Comparison of ENCODE assay signal across 11 cellular contexts in the genomic region with DNA sequence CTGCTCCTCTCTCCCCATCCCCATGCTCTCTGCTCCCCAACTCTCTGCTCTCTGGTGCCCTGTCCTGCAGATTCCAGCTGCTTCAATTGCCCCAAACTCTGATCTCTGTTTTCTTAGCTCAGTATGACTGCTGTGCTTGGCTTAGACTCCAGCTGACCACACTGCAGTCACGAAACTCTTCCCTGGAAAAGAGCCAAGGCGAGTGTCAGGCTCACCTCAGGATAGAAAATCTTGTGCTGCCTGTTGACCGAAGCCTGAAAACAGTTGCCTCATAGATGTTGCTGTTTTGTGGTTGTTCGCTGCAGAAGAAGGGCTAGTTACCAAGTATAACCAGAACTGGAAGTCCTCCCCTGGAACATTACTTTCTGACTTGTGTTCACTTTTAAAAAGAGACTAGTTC. TPM values are rescaled to one million over a fixed set of nuclear protein-coding genes. Genes with fewer than 3 reads are reported as not detected.
DNase-seq lines count a peak whose midpoint lies in the region; ATAC-seq, FAIRE-seq and TF ChIP-seq lines count a peak whose summit lies in the region.
"Had no signal": no experiment of that assay in that cellular context is flagged by ENCODE, and none has a peak within 500 bp of the region (broad histone marks: within the 10 kb centered on the region; RNA-seq: fewer than 3 reads in every experiment).

No MANE protein-coding gene starts in this region.

- 28% methylated on average over 4 of the region's 4 CpGs for WGBS in K562 (ENCODE audit: insufficient coverage, low coverage, missing lambda C conversion rate)

- POLR2A ChIA-PET in K562 (lab: Yijun Ruan, JAX) (interaction anchor here (2.9 kb wide), 1 partner anchor 10 kb away, joined by 20 read pairs; no protein-coding TSS in a partner anchor), T-cell (lab: Charles Lee) (interaction anchor here in 1 of 2 donors (0.6 kb wide), 1 partner anchor 389 kb away, joined by 10 read pairs; no protein-coding TSS in a partner anchor)

- TF ChIP-seq POLR2A in K562 (conservative IDR thresholded peaks at IDR 0.05), result no peak

- DNase-seq in left ventricle myocardium superior (no peak), Right ventricle myocardium superior (no peak), K562 (ENCODE audit: extremely low read depth in 1 of 4, low spot score in 3 of 4) (peak in 2 of 4 experiments; percentile 20 to 57), left lobe of liver (ENCODE audit: low spot score) (peak; percentile 68), T-cell (no peak), dermis blood vessel endothelial cell (no peak)
- DNase-seq: activated CD4-positive, alpha-beta T cell treated with anti-CD3 and anti-CD28 coated beads, Interleukin-2, amount 10 ng/mL, durations not matched to agents 24 days and 14 days; GF-D8 had no signal

- H3K9me3 ChIP-seq in K562 (replicated peaks; ENCODE audit: control insufficient read depth, insufficient read depth, low read depth, low read length), result no peaks in the 10 kb centered on the region

- no peaks in the 10 kb centered on the region for H3K4me1 Mint-ChIP-seq in T-cell

- H3K27me3 ChIP-seq in K562 (ENCODE audit: control insufficient read depth in 2 of 2, insufficient read depth in 2 of 2, low read length in 2 of 2), result no peaks in the 10 kb centered on the region

- H3K27ac Mint-ChIP-seq in T-cell, result no peak overlapping the region
- H3K27ac Mint-ChIP-seq: activated CD4-positive, alpha-beta T cell treated with anti-CD3 and anti-CD28 coated beads, Interleukin-2, amount 10 ng/mL, durations not matched to agents 24 days and 14 days; stimulated activated naive CD8-positive, alpha-beta T cell treated with anti-CD3 and anti-CD28 coated beads, Interleukin-15, Interleukin-2, amounts not matched to agents 100 ng/mL and 50 ng/mL, for 24 hours had no signal

- H3K36me3 ChIP-seq in K562 (ENCODE audit: control insufficient read depth, insufficient read depth, low read length), result peaks cover 36% of the 10 kb centered on the region; the same call in 2 of the 3 replicates

- CTCF ChIA-PET in K562 (lab: Yijun Ruan, JAX; ENCODE audit: low intra/inter-chr PET ratio) (no interaction called here), T-cell (lab: Charles Lee) (no interaction called here)

- no peak overlapping the region for H3K9ac ChIP-seq in K562 (ENCODE audit: insufficient read depth in 1 of 2, low read depth in 2 of 2, low read length in 2 of 2)

- H2AFZ ChIP-seq in K562 (ENCODE audit: low read depth, low read length), result no peak overlapping the region

- no peak for TF ChIP-seq EP300 in K562 (IDR thresholded peaks at IDR 0.05; ENCODE audit: low read length)

- peaks cover 0 to 5% (median 0%) of the 10 kb centered on the region in 3 donors for H3K9me3 Mint-ChIP-seq in T-cell
- H3K9me3 Mint-ChIP-seq: activated CD4-positive, alpha-beta T cell treated with anti-CD3 and anti-CD28 coated beads, Interleukin-2, amount 10 ng/mL, durations not matched to agents 24 days and 14 days; stimulated activated naive CD8-positive, alpha-beta T cell treated with anti-CD3 and anti-CD28 coated beads, Interleukin-15, Interleukin-2, amounts not matched to agents 100 ng/mL and 50 ng/mL, for 24 hours had no signal

- no peak for FAIRE-seq in K562 (lab: Jason Lieb, UNC)

- no TSS peak for BruUV-seq in K562 (replicated peaks; lab: Mats Ljungman, UMichigan)

- H4K20me1 ChIP-seq in K562 (replicated peaks; ENCODE audit: control insufficient read depth, insufficient read depth, low read length), result peaks cover 14% of the 10 kb centered on the region

- TF ChIP-seq CTCF in K562 (IDR thresholded peaks at IDR 0.05 in 2 of 3, conservative IDR thresholded peaks at IDR 0.05 in 1 of 3; ENCODE audit: insufficient read depth in 2 of 3, low read depth in 1 of 3, low read length in 3 of 3), result no peak

- H3K27ac ChIP-seq in K562 (ENCODE audit: extremely low read depth, low read depth, low read length), result no peak overlapping the region

- peak; percentile 27 for ATAC-seq in left ventricle myocardium superior
- no peak for ATAC-seq in Right ventricle myocardium superior (ENCODE audit: poor library complexity)
- no peak for ATAC-seq in K562
- ATAC-seq in left lobe of liver, result peak; percentile 96
- no peak for ATAC-seq in GM21737 (IDR thresholded peaks at IDR 0.05; ENCODE audit: unreplicated experiment)
- ATAC-seq in T-cell (replicated peaks in 1 of 4), result no peak
- ATAC-seq in GM19452 (IDR thresholded peaks at IDR 0.05; ENCODE audit: unreplicated experiment), result no peak

- H3K9me1 ChIP-seq in K562 (ENCODE audit: control insufficient read depth, insufficient read depth, low read length), result no peaks in the 10 kb centered on the region

- H3K4me2 ChIP-seq in K562 (ENCODE audit: insufficient read depth, low read length), result no peak overlapping the region; the same call in 1 of the 2 replicates

- in situ Hi-C loops in K562 (cut with MboI), result no loop called here

- H3K27me3 Mint-ChIP-seq in T-cell, result peaks cover 5 to 17% of the 10 kb centered on the region in 2 donors

- TF ChIP-seq RAD21 in K562 (CRISPR knock-in tag; conservative IDR thresholded peaks at IDR 0.05 in 1 of 2, IDR thresholded peaks at IDR 0.05 in 1 of 2), result no peak

- H3K4me3 ChIP-seq in K562, result no peak overlapping the region

- intact Hi-C loops in left ventricle myocardium superior (cut with micrococcal nuclease), result no loop called here
- intact Hi-C loops in Right ventricle myocardium superior (cut with DNase I), result no loop called here
- intact Hi-C loops in K562 (cut with micrococcal nuclease), result no loop called here

- no peak overlapping the region for H3K4me3 Mint-ChIP-seq in T-cell
- H3K4me3 Mint-ChIP-seq: activated CD4-positive, alpha-beta T cell treated with anti-CD3 and anti-CD28 coated beads, Interleukin-2, amount 10 ng/mL, durations not matched to agents 24 days and 14 days; stimulated activated naive CD8-positive, alpha-beta T cell treated with anti-CD3 and anti-CD28 coated beads, Interleukin-15, Interleukin-2, amounts not matched to agents 100 ng/mL and 50 ng/mL, for 24 hours had no signal

- H3K36me3 Mint-ChIP-seq in T-cell, result no peaks in the 10 kb centered on the region

- H3K79me2 ChIP-seq in K562 (ENCODE audit: control insufficient read depth, insufficient read depth, low read length), result peaks cover 84% of the 10 kb centered on the region

- peaks cover 4 to 18% of the 10 kb centered on the region in 2 experiments for H3K4me1 ChIP-seq in K562 (replicated peaks in 1 of 2; ENCODE audit: control insufficient read depth in 2 of 2, insufficient read depth in 2 of 2, low read length in 2 of 2)

TF ChIP-seq in K562, 482 proteins besides CTCF, POLR2A, EP300 and RAD21 (continues in another document):
- no peak for TF ChIP-seq RHOXF2B (CRISPR knock-in tag; conservative IDR thresholded peaks at IDR 0.05)
- no peak for TF ChIP-seq ZKSCAN3 (CRISPR knock-in tag; IDR thresholded peaks at IDR 0.05)
- no peak for TF ChIP-seq ZNF134 (CRISPR knock-in tag; conservative IDR thresholded peaks at IDR 0.05)
- no peak for TF ChIP-seq ZC3H11A (IDR thresholded peaks at IDR 0.05; ENCODE audit: low read depth, low read length)
- TF ChIP-seq, protein P1, sequence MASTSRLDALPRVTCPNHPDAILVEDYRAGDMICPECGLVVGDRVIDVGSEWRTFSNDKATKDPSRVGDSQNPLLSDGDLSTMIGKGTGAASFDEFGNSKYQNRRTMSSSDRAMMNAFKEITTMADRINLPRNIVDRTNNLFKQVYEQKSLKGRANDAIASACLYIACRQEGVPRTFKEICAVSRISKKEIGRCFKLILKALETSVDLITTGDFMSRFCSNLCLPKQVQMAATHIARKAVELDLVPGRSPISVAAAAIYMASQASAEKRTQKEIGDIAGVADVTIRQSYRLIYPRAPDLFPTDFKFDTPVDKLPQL (IDR thresholded peaks at IDR 0.05; ENCODE audit: extremely low read depth, insufficient read length), result no peak
- peak; percentile 75 for TF ChIP-seq NFIC (IDR thresholded peaks at IDR 0.05)
- TF ChIP-seq, protein P2, sequence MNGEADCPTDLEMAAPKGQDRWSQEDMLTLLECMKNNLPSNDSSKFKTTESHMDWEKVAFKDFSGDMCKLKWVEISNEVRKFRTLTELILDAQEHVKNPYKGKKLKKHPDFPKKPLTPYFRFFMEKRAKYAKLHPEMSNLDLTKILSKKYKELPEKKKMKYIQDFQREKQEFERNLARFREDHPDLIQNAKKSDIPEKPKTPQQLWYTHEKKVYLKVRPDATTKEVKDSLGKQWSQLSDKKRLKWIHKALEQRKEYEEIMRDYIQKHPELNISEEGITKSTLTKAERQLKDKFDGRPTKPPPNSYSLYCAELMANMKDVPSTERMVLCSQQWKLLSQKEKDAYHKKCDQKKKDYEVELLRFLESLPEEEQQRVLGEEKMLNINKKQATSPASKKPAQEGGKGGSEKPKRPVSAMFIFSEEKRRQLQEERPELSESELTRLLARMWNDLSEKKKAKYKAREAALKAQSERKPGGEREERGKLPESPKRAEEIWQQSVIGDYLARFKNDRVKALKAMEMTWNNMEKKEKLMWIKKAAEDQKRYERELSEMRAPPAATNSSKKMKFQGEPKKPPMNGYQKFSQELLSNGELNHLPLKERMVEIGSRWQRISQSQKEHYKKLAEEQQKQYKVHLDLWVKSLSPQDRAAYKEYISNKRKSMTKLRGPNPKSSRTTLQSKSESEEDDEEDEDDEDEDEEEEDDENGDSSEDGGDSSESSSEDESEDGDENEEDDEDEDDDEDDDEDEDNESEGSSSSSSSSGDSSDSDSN (IDR thresholded peaks at IDR 0.05; ENCODE audit: borderline replicate concordance in 1 of 2, low read depth in 2 of 2, low read length in 2 of 2), result no peak

RNA-seq across cellular contexts. Expression of a gene that starts 6.7 kb away (rescaled TPM):
- total RNA-seq in left ventricle myocardium superior (9.3 TPM), Right ventricle myocardium superior (12.0 TPM), K562 (2014; rRNA removed) (54.6 and 61.6 TPM in 2 replicates), K562 (2014; rRNA removed; fragmentation: Illumina TruSeq; extraction: Trizol) (90.6 and 106 TPM in 2 replicates), K562 (2015; rRNA removed; fragmentation: Illumina TruSeq; extraction: Trizol) (68.5 and 69.6 TPM in 2 replicates), K562 (2021) (89.4 and 99.3 TPM in 2 replicates), left lobe of liver (6.3 TPM), T-cell (1 to 10 TPM in 1 of 5 donors, under 1 TPM in 4; 0.22 to 1.8 (median 0.40) TPM), dermis blood vessel endothelial cell (100 and 119 TPM in 2 replicates)
- 206 and 247 TPM in 2 replicates for total RNA-seq in K562 (2011; cell fraction: chromatin; rRNA removed; ENCODE audit: low replicate concordance)
- 93.6 and 103 TPM in 2 replicates for total RNA-seq in K562 (2011; cell fraction: nucleolus; rRNA removed)
- 120 and 144 TPM in 2 replicates for total RNA-seq in K562 (2011; cell fraction: nucleoplasm; rRNA removed)
- polyA plus RNA-seq in K562 (2011; rRNA removed) (53.5 and 54.6 TPM in 2 replicates), K562 (2014; fragmentation: Illumina TruSeq; extraction: Trizol) (24.1 and 24.8 TPM in 2 replicates), K562 (2014; fragmentation: Nextera tagmentation; extraction: Ambion mirVana) (10 to 100 TPM in 1 of 2 experiments, 1 to 10 TPM in 1; 7.8 to 30.2 TPM), K562 (2014; rRNA removed) (20.2 and 24.9 TPM in 2 replicates)
- 28.3 and 33.4 TPM in 2 replicates for polyA plus RNA-seq in K562 (2011; cell fraction: cytosol; rRNA removed)
- 48.4 and 72.1 TPM in 2 replicates for polyA plus RNA-seq in K562 (2011; cell fraction: nucleus; rRNA removed)
- 18.9 and 21.5 TPM in 2 replicates for polyA plus RNA-seq in K562 (2012)
- polyA minus RNA-seq in K562 (2011; rRNA and poly(A)+ RNA removed), result 207 and 259 TPM in 2 replicates
- 91.1 and 132 TPM in 2 replicates for polyA minus RNA-seq in K562 (2011; cell fraction: cytosol; rRNA and poly(A)+ RNA removed)
- polyA minus RNA-seq in K562 (2011; cell fraction: nucleus; rRNA and poly(A)+ RNA removed), result 127 and 151 TPM in 2 replicates

Comparison
In these comparisons a context has a peak if more than half of its experiments do, and no peak if none do; other contexts are left out.
1. ATAC-seq: peak in left ventricle myocardium superior (single experiment) and left lobe of liver (single experiment); none in Right ventricle myocardium superior (single experiment), K562 (single experiment), GM21737 (single experiment), T-cell (0 of 4) and GM19452 (single experiment).